In the genomic region with DNA sequence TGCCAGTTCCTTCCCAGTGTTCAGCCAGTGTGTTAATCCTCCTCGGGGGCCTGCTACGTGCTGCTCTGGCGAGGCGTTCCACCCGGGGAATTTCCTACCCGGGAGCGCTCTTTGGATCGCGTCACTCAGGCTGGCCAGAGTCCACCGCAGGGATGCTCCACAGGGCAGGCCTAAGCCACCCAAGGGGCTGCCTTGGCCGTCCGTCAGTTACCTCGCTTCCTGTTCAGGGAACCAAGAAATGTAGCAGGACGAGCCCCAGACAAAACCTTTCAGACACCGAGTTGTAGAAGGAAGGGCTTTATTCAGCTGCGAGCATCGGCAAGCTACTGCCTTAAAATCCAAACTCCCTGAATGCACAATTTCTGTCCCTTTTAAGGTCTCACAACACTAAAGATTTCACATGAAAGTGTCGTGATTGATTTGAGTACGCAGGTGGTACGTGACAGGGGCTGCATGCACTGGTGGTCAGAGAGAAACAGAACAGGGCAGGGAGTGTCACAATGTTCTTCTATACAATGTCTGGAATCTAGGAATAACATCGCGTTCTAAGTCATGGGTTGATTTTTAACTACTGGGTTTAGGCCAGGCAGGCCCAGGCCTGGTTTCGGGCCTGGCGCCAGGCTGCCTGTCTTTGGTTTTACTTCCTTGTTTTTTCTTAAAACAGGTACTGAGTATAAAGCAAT, we compare ENCODE assay signal across 12 cellular contexts. TPM values are rescaled to one million over a fixed set of nuclear protein-coding genes. Genes with fewer than 3 reads are reported as not detected.
DNase-seq lines count a peak whose midpoint lies in the region; ATAC-seq, FAIRE-seq and TF ChIP-seq lines count a peak whose summit lies in the region.
"Had no signal": no experiment of that assay in that cellular context is flagged by ENCODE, and none has a peak within 500 bp of the region (broad histone marks: within the 10 kb centered on the region; RNA-seq: fewer than 3 reads in every experiment).

No MANE protein-coding gene starts in this region.

- H3K4me2 ChIP-seq in HepG2 (ENCODE audit: low read depth, low read length), result peak overlapping the region; percentile 94

- no peaks in the 10 kb centered on the region for H3K27me3 Mint-ChIP-seq in stimulated activated memory B cell treated with anti-CD40 and anti-IgM and Interleukin-4, amounts not matched to agents 10 μg/mL and 1 μg/mL and 100 μg/mL, for 72 hours
- H3K27me3 Mint-ChIP-seq in glutamatergic neuron (ENCODE audit: unreplicated experiment), result no peaks in the 10 kb centered on the region
- H3K27me3 Mint-ChIP-seq: central memory CD8-positive, alpha-beta T cell had no signal

- H3K27ac ChIP-seq in HepG2 (ENCODE audit: extremely low read length, insufficient read depth, low read length), result peak overlapping the region; percentile 94
- H3K27ac ChIP-seq: PC-9 had no signal

- WGBS in HepG2 (ENCODE audit: low lambda C conversion rate), result 2% methylated on average over 14 of the region's 24 CpGs

- peak; percentile 88 for ATAC-seq in HepG2
- ATAC-seq in stimulated activated memory B cell treated with anti-CD40 and anti-IgM and Interleukin-4, amounts not matched to agents 10 μg/mL and 1 μg/mL and 100 μg/mL, for 72 hours, result no peak
- ATAC-seq in GM18868 (IDR thresholded peaks at IDR 0.05; ENCODE audit: unreplicated experiment), result no peak
- no peak for ATAC-seq in HG02798 (IDR thresholded peaks at IDR 0.05; ENCODE audit: poor library complexity, unreplicated experiment)

- peak overlapping the region; percentile 97 for H2AFZ ChIP-seq in HepG2 (ENCODE audit: low read length)
- H2AFZ ChIP-seq: PC-9 had no signal

- H3K27me3 ChIP-seq in HepG2 (ENCODE audit: control insufficient read depth in 1 of 2, insufficient read depth in 2 of 2, low read length in 2 of 2), result no peaks in the 10 kb centered on the region

- no peaks in the 10 kb centered on the region for H4K20me1 ChIP-seq in HepG2 (ENCODE audit: insufficient read depth, low read length)

- H3K4me3 Mint-ChIP-seq in stimulated activated memory B cell treated with anti-CD40 and anti-IgM and Interleukin-4, amounts not matched to agents 10 μg/mL and 1 μg/mL and 100 μg/mL, for 72 hours, result no peak overlapping the region
- no peak overlapping the region for H3K4me3 Mint-ChIP-seq in glutamatergic neuron (ENCODE audit: unreplicated experiment)
- H3K4me3 Mint-ChIP-seq: central memory CD8-positive, alpha-beta T cell had no signal

- TF ChIP-seq CTCF in cardiac fibroblast (IDR thresholded peaks at IDR 0.05; ENCODE audit: low read depth, low read length) (no peak), HepG2 (CRISPR knock-in tag; IDR thresholded peaks at IDR 0.05) (no peak), glutamatergic neuron (IDR thresholded peaks at IDR 0.05; ENCODE audit: partially characterized antibody, unreplicated experiment) (no peak)

- H3K79me2 ChIP-seq in HepG2 (ENCODE audit: insufficient read depth, low read length), result peaks cover 38% of the 10 kb centered on the region

- peak overlapping the region; percentile 91 for H3K27ac Mint-ChIP-seq in stimulated activated memory B cell treated with anti-CD40 and anti-IgM and Interleukin-4, amounts not matched to agents 10 μg/mL and 1 μg/mL and 100 μg/mL, for 72 hours
- no peak overlapping the region for H3K27ac Mint-ChIP-seq in glutamatergic neuron (ENCODE audit: unreplicated experiment)

- TSS peak; percentile 99 for BruUV-seq in HepG2 (replicated peaks; lab: Mats Ljungman, UMichigan)

- peak in 1 of 2 experiments; percentile 87 for TF ChIP-seq POLR2A in HepG2 (IDR thresholded peaks at IDR 0.05; ENCODE audit: insufficient read depth in 1 of 2, low read depth in 2 of 2, low read length in 2 of 2)

- DNase-seq in HK-2 (ENCODE audit: unreplicated experiment) (peak; percentile 92), cardiac fibroblast (ENCODE audit: low read depth in 2 of 2) (peak; percentile 24 to 81), HepG2 (ENCODE audit: low spot score) (peak; percentile 75), glutamatergic neuron (no peak), NCI-H187 (lab: John Stamatoyannopoulos, UW) (no peak)
- DNase-seq: activated CD8-positive, alpha-beta memory T cell treated with anti-CD3 and anti-CD28 coated beads for 24 hours; PC-9; stimulated activated CD4-positive, alpha-beta T cell treated with anti-CD3 and anti-CD28 coated beads, Interleukin-4, amount 100 ng/mL, for 1 hour had no signal

- H3K36me3 ChIP-seq in HepG2 (replicated peaks in 1 of 2; ENCODE audit: control insufficient read depth in 1 of 2, insufficient read depth in 2 of 2, low read length in 2 of 2), result peaks cover 0 to 5% of the 10 kb centered on the region in 2 experiments; a peak in 1 of 5 replicates

- no peaks in the 10 kb centered on the region for H3K36me3 Mint-ChIP-seq in stimulated activated memory B cell treated with anti-CD40 and anti-IgM and Interleukin-4, amounts not matched to agents 10 μg/mL and 1 μg/mL and 100 μg/mL, for 72 hours
- no peaks in the 10 kb centered on the region for H3K36me3 Mint-ChIP-seq in glutamatergic neuron (ENCODE audit: unreplicated experiment)

- POLR2A ChIA-PET in HepG2 (lab: Yijun Ruan, JAX), result interaction anchor here (1.5 to 1.8 kb wide), 2 partner anchors 27 to 49 kb away, joined by 5 read pairs; a partner anchor contains a TSS

- peak overlapping the region; percentile 88 for H3K9ac ChIP-seq in HepG2 (ENCODE audit: insufficient read depth, low read depth, low read length)

- H3K4me1 ChIP-seq in HepG2 (ENCODE audit: insufficient read depth, low read length), result peaks cover 44% of the 10 kb centered on the region

- peak; percentile 50 for FAIRE-seq in HepG2 (lab: Jason Lieb, UNC)

- H3K4me1 Mint-ChIP-seq in stimulated activated memory B cell treated with anti-CD40 and anti-IgM and Interleukin-4, amounts not matched to agents 10 μg/mL and 1 μg/mL and 100 μg/mL, for 72 hours, result peaks cover 25% of the 10 kb centered on the region
- H3K4me1 Mint-ChIP-seq in glutamatergic neuron (ENCODE audit: low read depth, unreplicated experiment), result peaks cover 3% of the 10 kb centered on the region

- no peaks in the 10 kb centered on the region for H3K9me3 ChIP-seq in HepG2 (ENCODE audit: low read length)

- no peak for TF ChIP-seq RAD21 in HepG2 (CRISPR knock-in tag; IDR thresholded peaks at IDR 0.05)

- CTCF ChIA-PET in HepG2 (lab: Yijun Ruan, JAX; ENCODE audit: low intra/inter-chr PET ratio, low total read pairs), result no interaction called here

- peak overlapping the region in 1 of 2 donors; percentile 44 for H3K4me3 ChIP-seq in cardiac fibroblast (replicated peaks in 1 of 2; ENCODE audit: low read depth in 2 of 2, low read length in 2 of 2)
- peak overlapping the region; percentile 57 to 87 (median 70) for H3K4me3 ChIP-seq in HepG2 (replicated peaks in 1 of 3; ENCODE audit: insufficient read depth in 1 of 3, low read depth in 2 of 3, low read length in 3 of 3)
- H3K4me3 ChIP-seq: PC-9 had no signal

- TF ChIP-seq EP300 in HepG2 (IDR thresholded peaks at IDR 0.05; ENCODE audit: low read depth in 2 of 2, low read length in 2 of 2) (peak in 1 of 2 experiments; percentile 22; a peak in 1 of 4 replicates), HepG2 (CRISPR knock-in tag; IDR thresholded peaks at IDR 0.05; ENCODE audit: borderline replicate concordance) (no peak)

- intact Hi-C loops in HepG2 (cut with micrococcal nuclease; ENCODE audit: unreplicated experiment), result loop anchor here (1.0 kb wide), 1 partner anchor 28 kb away; a partner anchor contains a TSS

- in situ Hi-C loops in HepG2 (cut with HindIII; ENCODE audit: extremely low pct_ligation_motif_present, low pct_unique_long_range_greater_than_20kb), result no loop called here

- no peaks in the 10 kb centered on the region for H3K9me3 Mint-ChIP-seq in stimulated activated memory B cell treated with anti-CD40 and anti-IgM and Interleukin-4, amounts not matched to agents 10 μg/mL and 1 μg/mL and 100 μg/mL, for 72 hours
- H3K9me3 Mint-ChIP-seq in glutamatergic neuron (ENCODE audit: unreplicated experiment), result peaks cover 3% of the 10 kb centered on the region
- H3K9me3 Mint-ChIP-seq: central memory CD8-positive, alpha-beta T cell had no signal

RNA-seq across cellular contexts. Expression of a gene that starts 15.7 kb away (rescaled TPM):
- total RNA-seq in HepG2 (2016; rRNA removed; fragmentation: Illumina TruSeq; extraction: Trizol), result 1.2 and 2.5 TPM in 2 replicates
- 0.30 and 0.44 TPM in 2 replicates for total RNA-seq in HepG2 (2016; cell fraction: cytosol; rRNA removed; fragmentation: Illumina TruSeq; extraction: Trizol; ENCODE audit: low read depth)
- total RNA-seq in HepG2 (2016; cell fraction: insoluble cytoplasmic fraction; rRNA removed; fragmentation: Illumina TruSeq; extraction: Trizol), result 1.5 and 3.2 TPM in 2 replicates
- total RNA-seq in HepG2 (2016; cell fraction: membrane; rRNA removed; fragmentation: Illumina TruSeq; extraction: Trizol), result 0.71 and 0.79 TPM in 2 replicates
- total RNA-seq in HepG2 (2016; cell fraction: nucleus; rRNA removed; fragmentation: Illumina TruSeq; extraction: Trizol), result 3.5 and 8.6 TPM in 2 replicates
- polyA plus RNA-seq in HepG2 (2011; rRNA removed), result 6.8 and 7.2 TPM in 2 replicates
- polyA plus RNA-seq in HepG2 (2011; cell fraction: cytosol; rRNA removed), result 1.7 and 3.2 TPM in 2 replicates
- 43.4 and 68.5 TPM in 2 replicates for polyA plus RNA-seq in HepG2 (2011; cell fraction: nucleus; rRNA removed)
- polyA plus RNA-seq in HepG2 (2012), result 6.2 and 8.3 TPM in 2 replicates
- 0.62 and 0.85 TPM in 2 replicates for polyA plus RNA-seq in HepG2 (2016; cell fraction: cytosol; fragmentation: Illumina TruSeq; extraction: Trizol; ENCODE audit: low read depth)
- polyA plus RNA-seq in HepG2 (2016; cell fraction: insoluble cytoplasmic fraction; fragmentation: Illumina TruSeq; extraction: Trizol; ENCODE audit: low read depth), result 1.5 and 2.4 TPM in 2 replicates
- 0.73 and 1.5 TPM in 2 replicates for polyA plus RNA-seq in HepG2 (2016; cell fraction: membrane; fragmentation: Illumina TruSeq; extraction: Trizol; ENCODE audit: low read depth)
- 14.3 and 19.5 TPM in 2 replicates for polyA plus RNA-seq in HepG2 (2016; cell fraction: nucleus; fragmentation: Illumina TruSeq; extraction: Trizol; ENCODE audit: insufficient read depth, low read depth)
- polyA minus RNA-seq in HepG2 (2011; rRNA and poly(A)+ RNA removed; ENCODE audit: low replicate concordance), result 0.42 and 3.8 TPM in 2 replicates
- polyA minus RNA-seq in HepG2 (2011; cell fraction: cytosol; rRNA and poly(A)+ RNA removed), result 0.53 TPM in 1 of 2 replicates, not detected in the other
- polyA minus RNA-seq in HepG2 (2011; cell fraction: nucleus; rRNA and poly(A)+ RNA removed), result 11.1 and 13.0 TPM in 2 replicates
- 48.8 TPM for total RNA-seq in glutamatergic neuron (ENCODE audit: unreplicated experiment)

RNA-seq across cellular contexts. Expression of a gene that starts 27.8 kb away (rescaled TPM):
- 20.5 and 22.2 TPM in 2 replicates for total RNA-seq in HepG2 (2016; rRNA removed; fragmentation: Illumina TruSeq; extraction: Trizol)
- 8.5 and 9.7 TPM in 2 replicates for total RNA-seq in HepG2 (2016; cell fraction: cytosol; rRNA removed; fragmentation: Illumina TruSeq; extraction: Trizol; ENCODE audit: low read depth)
- total RNA-seq in HepG2 (2016; cell fraction: insoluble cytoplasmic fraction; rRNA removed; fragmentation: Illumina TruSeq; extraction: Trizol), result 17.5 and 22.8 TPM in 2 replicates
- total RNA-seq in HepG2 (2016; cell fraction: membrane; rRNA removed; fragmentation: Illumina TruSeq; extraction: Trizol), result 25.7 and 29.6 TPM in 2 replicates
- total RNA-seq in HepG2 (2016; cell fraction: nucleus; rRNA removed; fragmentation: Illumina TruSeq; extraction: Trizol), result 13.6 and 14.7 TPM in 2 replicates
- polyA plus RNA-seq in HepG2 (2011; rRNA removed), result 4.2 and 4.9 TPM in 2 replicates
- polyA plus RNA-seq in HepG2 (2011; cell fraction: cytosol; rRNA removed), result 3.5 and 5.9 TPM in 2 replicates
- polyA plus RNA-seq in HepG2 (2011; cell fraction: nucleus; rRNA removed), result 10.1 and 12.2 TPM in 2 replicates
- polyA plus RNA-seq in HepG2 (2012), result 2.8 and 4.9 TPM in 2 replicates
- 7.5 and 9.1 TPM in 2 replicates for polyA plus RNA-seq in HepG2 (2016; cell fraction: cytosol; fragmentation: Illumina TruSeq; extraction: Trizol; ENCODE audit: low read depth)
- polyA plus RNA-seq in HepG2 (2016; cell fraction: insoluble cytoplasmic fraction; fragmentation: Illumina TruSeq; extraction: Trizol; ENCODE audit: low read depth), result 15.0 and 17.9 TPM in 2 replicates
- 19.5 and 20.5 TPM in 2 replicates for polyA plus RNA-seq in HepG2 (2016; cell fraction: membrane; fragmentation: Illumina TruSeq; extraction: Trizol; ENCODE audit: low read depth)
- polyA plus RNA-seq in HepG2 (2016; cell fraction: nucleus; fragmentation: Illumina TruSeq; extraction: Trizol; ENCODE audit: insufficient read depth, low read depth), result 26.3 and 27.2 TPM in 2 replicates
- 7.4 and 26.1 TPM in 2 replicates for polyA minus RNA-seq in HepG2 (2011; rRNA and poly(A)+ RNA removed; ENCODE audit: low replicate concordance)
- 2.7 and 3.3 TPM in 2 replicates for polyA minus RNA-seq in HepG2 (2011; cell fraction: cytosol; rRNA and poly(A)+ RNA removed)
- polyA minus RNA-seq in HepG2 (2011; cell fraction: nucleus; rRNA and poly(A)+ RNA removed), result 2.6 and 3.5 TPM in 2 replicates
- total RNA-seq in glutamatergic neuron (ENCODE audit: unreplicated experiment), result 5.8 TPM

RNA-seq across cellular contexts. Expression of a gene that starts 28.6 kb away (rescaled TPM):
- 20.2 and 28.2 TPM in 2 replicates for total RNA-seq in HepG2 (2016; rRNA removed; fragmentation: Illumina TruSeq; extraction: Trizol)
- 5.6 and 7.6 TPM in 2 replicates for total RNA-seq in HepG2 (2016; cell fraction: cytosol; rRNA removed; fragmentation: Illumina TruSeq; extraction: Trizol; ENCODE audit: low read depth)
- 19.0 and 29.4 TPM in 2 replicates for total RNA-seq in HepG2 (2016; cell fraction: insoluble cytoplasmic fraction; rRNA removed; fragmentation: Illumina TruSeq; extraction: Trizol)
- 10.6 and 11.4 TPM in 2 replicates for total RNA-seq in HepG2 (2016; cell fraction: membrane; rRNA removed; fragmentation: Illumina TruSeq; extraction: Trizol)
- 20.5 and 26.7 TPM in 2 replicates for total RNA-seq in HepG2 (2016; cell fraction: nucleus; rRNA removed; fragmentation: Illumina TruSeq; extraction: Trizol)
- 14.6 and 17.2 TPM in 2 replicates for polyA plus RNA-seq in HepG2 (2011; rRNA removed)
- 8.4 and 14.3 TPM in 2 replicates for polyA plus RNA-seq in HepG2 (2011; cell fraction: cytosol; rRNA removed)
- 49.5 and 64.7 TPM in 2 replicates for polyA plus RNA-seq in HepG2 (2011; cell fraction: nucleus; rRNA removed)
- 12.0 and 18.0 TPM in 2 replicates for polyA plus RNA-seq in HepG2 (2012)
- 2.7 and 2.8 TPM in 2 replicates for polyA plus RNA-seq in HepG2 (2016; cell fraction: cytosol; fragmentation: Illumina TruSeq; extraction: Trizol; ENCODE audit: low read depth)
- 16.4 and 20.5 TPM in 2 replicates for polyA plus RNA-seq in HepG2 (2016; cell fraction: insoluble cytoplasmic fraction; fragmentation: Illumina TruSeq; extraction: Trizol; ENCODE audit: low read depth)
- 7.8 and 8.1 TPM in 2 replicates for polyA plus RNA-seq in HepG2 (2016; cell fraction: membrane; fragmentation: Illumina TruSeq; extraction: Trizol; ENCODE audit: low read depth)
- polyA plus RNA-seq in HepG2 (2016; cell fraction: nucleus; fragmentation: Illumina TruSeq; extraction: Trizol; ENCODE audit: insufficient read depth, low read depth), result 72.2 and 76.1 TPM in 2 replicates
- 12.4 and 20.4 TPM in 2 replicates for polyA minus RNA-seq in HepG2 (2011; rRNA and poly(A)+ RNA removed; ENCODE audit: low replicate concordance)
- polyA minus RNA-seq in HepG2 (2011; cell fraction: cytosol; rRNA and poly(A)+ RNA removed), result 3.7 and 6.5 TPM in 2 replicates
- 19.4 and 23.5 TPM in 2 replicates for polyA minus RNA-seq in HepG2 (2011; cell fraction: nucleus; rRNA and poly(A)+ RNA removed)
- total RNA-seq in glutamatergic neuron (ENCODE audit: unreplicated experiment), result 28.7 TPM

RNA-seq across cellular contexts. Expression of a gene that starts 47.3 kb away (rescaled TPM):
- total RNA-seq in HepG2 (2016; rRNA removed; fragmentation: Illumina TruSeq; extraction: Trizol), result not detected in 2 replicates
- not detected in 2 replicates for total RNA-seq in HepG2 (2016; cell fraction: cytosol; rRNA removed; fragmentation: Illumina TruSeq; extraction: Trizol; ENCODE audit: low read depth)
- total RNA-seq in HepG2 (2016; cell fraction: insoluble cytoplasmic fraction; rRNA removed; fragmentation: Illumina TruSeq; extraction: Trizol), result not detected in 2 replicates
- total RNA-seq in HepG2 (2016; cell fraction: membrane; rRNA removed; fragmentation: Illumina TruSeq; extraction: Trizol), result not detected in 2 replicates
- not detected in 2 replicates for total RNA-seq in HepG2 (2016; cell fraction: nucleus; rRNA removed; fragmentation: Illumina TruSeq; extraction: Trizol)
- polyA plus RNA-seq in HepG2 (2011; rRNA removed), result not detected in 2 replicates
- not detected in 2 replicates for polyA plus RNA-seq in HepG2 (2011; cell fraction: cytosol; rRNA removed)
- polyA plus RNA-seq in HepG2 (2011; cell fraction: nucleus; rRNA removed), result not detected in 2 replicates
- not detected in 2 replicates for polyA plus RNA-seq in HepG2 (2012)
- polyA plus RNA-seq in HepG2 (2016; cell fraction: cytosol; fragmentation: Illumina TruSeq; extraction: Trizol; ENCODE audit: low read depth), result not detected in 2 replicates
- not detected in 2 replicates for polyA plus RNA-seq in HepG2 (2016; cell fraction: insoluble cytoplasmic fraction; fragmentation: Illumina TruSeq; extraction: Trizol; ENCODE audit: low read depth)
- not detected in 2 replicates for polyA plus RNA-seq in HepG2 (2016; cell fraction: membrane; fragmentation: Illumina TruSeq; extraction: Trizol; ENCODE audit: low read depth)
- polyA plus RNA-seq in HepG2 (2016; cell fraction: nucleus; fragmentation: Illumina TruSeq; extraction: Trizol; ENCODE audit: insufficient read depth, low read depth), result not detected in 2 replicates
- polyA minus RNA-seq in HepG2 (2011; rRNA and poly(A)+ RNA removed; ENCODE audit: low replicate concordance), result not detected in 2 replicates
- polyA minus RNA-seq in HepG2 (2011; cell fraction: cytosol; rRNA and poly(A)+ RNA removed), result not detected in 2 replicates
- not detected in 2 replicates for polyA minus RNA-seq in HepG2 (2011; cell fraction: nucleus; rRNA and poly(A)+ RNA removed)
- 0.49 TPM for total RNA-seq in glutamatergic neuron (ENCODE audit: unreplicated experiment)
- total RNA-seq: PC-9 had no signal

Comparison
In these comparisons a context has a peak if more than half of its experiments do, and no peak if none do; other contexts are left out.
1. DNase-seq: peak in HK-2 (single experiment), cardiac fibroblast (2 of 2) and HepG2 (single experiment); none in glutamatergic neuron (single experiment) and NCI-H187 (0 of 2).